1 cellular context compared by ENCODE assay signal in the genomic region with DNA sequence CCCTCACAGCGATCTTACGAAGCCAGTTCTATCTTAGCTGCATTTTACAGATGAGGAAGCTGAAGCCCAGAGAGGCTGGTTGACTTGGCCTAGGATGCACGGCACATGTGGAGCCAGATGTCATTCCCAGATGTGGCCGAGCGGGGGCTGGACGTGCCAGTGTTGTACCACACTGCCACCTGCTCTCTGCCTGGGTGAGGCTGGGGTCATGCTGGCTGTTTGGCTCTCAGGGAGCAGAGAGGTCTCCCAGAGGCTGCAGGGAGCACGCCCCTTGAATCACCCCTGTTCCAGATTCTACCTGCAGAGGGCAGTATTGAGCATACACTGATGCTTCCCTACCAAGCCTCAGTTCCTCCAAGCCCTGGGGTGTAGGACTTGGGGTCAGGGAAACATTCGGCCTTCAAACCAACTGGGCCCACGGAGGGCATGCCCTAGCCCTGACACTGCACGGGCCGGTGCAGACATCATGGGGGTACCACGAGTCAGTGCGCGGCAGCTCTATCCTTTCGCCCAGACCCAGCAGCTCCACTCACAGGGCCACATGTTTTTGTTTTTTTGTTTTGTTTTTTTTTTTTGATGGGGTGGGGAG.
TF ChIP-seq lines count a peak whose summit lies in the region.

No MANE protein-coding gene starts in this region.

TF ChIP-seq in GM23338, 12 proteins besides CTCF, POLR2A, EP300 and RAD21 (continued from another document):
- TF ChIP-seq, protein P1, sequence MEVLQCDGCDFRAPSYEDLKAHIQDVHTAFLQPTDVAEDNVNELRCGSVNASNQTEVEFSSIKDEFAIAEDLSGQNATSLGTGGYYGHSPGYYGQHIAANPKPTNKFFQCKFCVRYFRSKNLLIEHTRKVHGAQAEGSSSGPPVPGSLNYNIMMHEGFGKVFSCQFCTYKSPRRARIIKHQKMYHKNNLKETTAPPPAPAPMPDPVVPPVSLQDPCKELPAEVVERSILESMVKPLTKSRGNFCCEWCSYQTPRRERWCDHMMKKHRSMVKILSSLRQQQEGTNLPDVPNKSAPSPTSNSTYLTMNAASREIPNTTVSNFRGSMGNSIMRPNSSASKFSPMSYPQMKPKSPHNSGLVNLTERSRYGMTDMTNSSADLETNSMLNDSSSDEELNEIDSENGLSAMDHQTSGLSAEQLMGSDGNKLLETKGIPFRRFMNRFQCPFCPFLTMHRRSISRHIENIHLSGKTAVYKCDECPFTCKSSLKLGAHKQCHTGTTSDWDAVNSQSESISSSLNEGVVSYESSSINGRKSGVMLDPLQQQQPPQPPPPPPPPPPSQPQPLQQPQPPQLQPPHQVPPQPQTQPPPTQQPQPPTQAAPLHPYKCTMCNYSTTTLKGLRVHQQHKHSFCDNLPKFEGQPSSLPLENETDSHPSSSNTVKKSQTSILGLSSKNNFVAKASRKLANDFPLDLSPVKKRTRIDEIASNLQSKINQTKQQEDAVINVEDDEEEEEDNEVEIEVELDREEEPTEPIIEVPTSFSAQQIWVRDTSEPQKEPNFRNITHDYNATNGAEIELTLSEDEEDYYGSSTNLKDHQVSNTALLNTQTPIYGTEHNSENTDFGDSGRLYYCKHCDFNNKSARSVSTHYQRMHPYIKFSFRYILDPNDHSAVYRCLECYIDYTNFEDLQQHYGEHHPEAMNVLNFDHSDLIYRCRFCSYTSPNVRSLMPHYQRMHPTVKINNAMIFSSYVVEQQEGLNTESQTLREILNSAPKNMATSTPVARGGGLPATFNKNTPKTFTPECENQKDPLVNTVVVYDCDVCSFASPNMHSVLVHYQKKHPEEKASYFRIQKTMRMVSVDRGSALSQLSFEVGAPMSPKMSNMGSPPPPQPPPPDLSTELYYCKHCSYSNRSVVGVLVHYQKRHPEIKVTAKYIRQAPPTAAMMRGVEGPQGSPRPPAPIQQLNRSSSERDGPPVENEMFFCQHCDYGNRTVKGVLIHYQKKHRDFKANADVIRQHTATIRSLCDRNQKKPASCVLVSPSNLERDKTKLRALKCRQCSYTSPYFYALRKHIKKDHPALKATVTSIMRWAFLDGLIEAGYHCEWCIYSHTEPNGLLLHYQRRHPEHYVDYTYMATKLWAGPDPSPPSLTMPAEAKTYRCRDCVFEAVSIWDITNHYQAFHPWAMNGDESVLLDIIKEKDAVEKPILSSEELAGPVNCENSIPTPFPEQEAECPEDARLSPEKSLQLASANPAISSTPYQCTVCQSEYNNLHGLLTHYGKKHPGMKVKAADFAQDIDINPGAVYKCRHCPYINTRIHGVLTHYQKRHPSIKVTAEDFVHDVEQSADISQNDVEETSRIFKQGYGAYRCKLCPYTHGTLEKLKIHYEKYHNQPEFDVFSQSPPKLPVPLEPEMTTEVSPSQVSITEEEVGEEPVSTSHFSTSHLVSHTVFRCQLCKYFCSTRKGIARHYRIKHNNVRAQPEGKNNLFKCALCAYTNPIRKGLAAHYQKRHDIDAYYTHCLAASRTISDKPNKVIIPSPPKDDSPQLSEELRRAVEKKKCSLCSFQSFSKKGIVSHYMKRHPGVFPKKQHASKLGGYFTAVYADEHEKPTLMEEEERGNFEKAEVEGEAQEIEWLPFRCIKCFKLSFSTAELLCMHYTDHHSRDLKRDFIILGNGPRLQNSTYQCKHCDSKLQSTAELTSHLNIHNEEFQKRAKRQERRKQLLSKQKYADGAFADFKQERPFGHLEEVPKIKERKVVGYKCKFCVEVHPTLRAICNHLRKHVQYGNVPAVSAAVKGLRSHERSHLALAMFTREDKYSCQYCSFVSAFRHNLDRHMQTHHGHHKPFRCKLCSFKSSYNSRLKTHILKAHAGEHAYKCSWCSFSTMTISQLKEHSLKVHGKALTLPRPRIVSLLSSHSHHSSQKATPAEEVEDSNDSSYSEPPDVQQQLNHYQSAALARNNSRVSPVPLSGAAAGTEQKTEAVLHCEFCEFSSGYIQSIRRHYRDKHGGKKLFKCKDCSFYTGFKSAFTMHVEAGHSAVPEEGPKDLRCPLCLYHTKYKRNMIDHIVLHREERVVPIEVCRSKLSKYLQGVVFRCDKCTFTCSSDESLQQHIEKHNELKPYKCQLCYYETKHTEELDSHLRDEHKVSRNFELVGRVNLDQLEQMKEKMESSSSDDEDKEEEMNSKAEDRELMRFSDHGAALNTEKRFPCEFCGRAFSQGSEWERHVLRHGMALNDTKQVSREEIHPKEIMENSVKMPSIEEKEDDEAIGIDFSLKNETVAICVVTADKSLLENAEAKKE (CRISPR knock-in tag; IDR thresholded peaks at IDR 0.05): no peak
- TF ChIP-seq ZNF331 (CRISPR knock-in tag; IDR thresholded peaks at IDR 0.05; ENCODE audit: low read depth): no peak
- TF ChIP-seq ZNF114 (CRISPR knock-in tag; IDR thresholded peaks at IDR 0.05): no peak
- TF ChIP-seq STAT1 (IDR thresholded peaks at IDR 0.05; ENCODE audit: unreplicated experiment): no peak
- no peak for TF ChIP-seq JUNB (IDR thresholded peaks at IDR 0.05; ENCODE audit: unreplicated experiment)
- no peak for TF ChIP-seq EZH2phosphoT487 (IDR thresholded peaks at IDR 0.05; ENCODE audit: unreplicated experiment)
- TF ChIP-seq, protein P2, sequence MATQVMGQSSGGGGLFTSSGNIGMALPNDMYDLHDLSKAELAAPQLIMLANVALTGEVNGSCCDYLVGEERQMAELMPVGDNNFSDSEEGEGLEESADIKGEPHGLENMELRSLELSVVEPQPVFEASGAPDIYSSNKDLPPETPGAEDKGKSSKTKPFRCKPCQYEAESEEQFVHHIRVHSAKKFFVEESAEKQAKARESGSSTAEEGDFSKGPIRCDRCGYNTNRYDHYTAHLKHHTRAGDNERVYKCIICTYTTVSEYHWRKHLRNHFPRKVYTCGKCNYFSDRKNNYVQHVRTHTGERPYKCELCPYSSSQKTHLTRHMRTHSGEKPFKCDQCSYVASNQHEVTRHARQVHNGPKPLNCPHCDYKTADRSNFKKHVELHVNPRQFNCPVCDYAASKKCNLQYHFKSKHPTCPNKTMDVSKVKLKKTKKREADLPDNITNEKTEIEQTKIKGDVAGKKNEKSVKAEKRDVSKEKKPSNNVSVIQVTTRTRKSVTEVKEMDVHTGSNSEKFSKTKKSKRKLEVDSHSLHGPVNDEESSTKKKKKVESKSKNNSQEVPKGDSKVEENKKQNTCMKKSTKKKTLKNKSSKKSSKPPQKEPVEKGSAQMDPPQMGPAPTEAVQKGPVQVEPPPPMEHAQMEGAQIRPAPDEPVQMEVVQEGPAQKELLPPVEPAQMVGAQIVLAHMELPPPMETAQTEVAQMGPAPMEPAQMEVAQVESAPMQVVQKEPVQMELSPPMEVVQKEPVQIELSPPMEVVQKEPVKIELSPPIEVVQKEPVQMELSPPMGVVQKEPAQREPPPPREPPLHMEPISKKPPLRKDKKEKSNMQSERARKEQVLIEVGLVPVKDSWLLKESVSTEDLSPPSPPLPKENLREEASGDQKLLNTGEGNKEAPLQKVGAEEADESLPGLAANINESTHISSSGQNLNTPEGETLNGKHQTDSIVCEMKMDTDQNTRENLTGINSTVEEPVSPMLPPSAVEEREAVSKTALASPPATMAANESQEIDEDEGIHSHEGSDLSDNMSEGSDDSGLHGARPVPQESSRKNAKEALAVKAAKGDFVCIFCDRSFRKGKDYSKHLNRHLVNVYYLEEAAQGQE (IDR thresholded peaks at IDR 0.05; ENCODE audit: unreplicated experiment): no peak
- TF ChIP-seq CREB1 (CRISPR knock-in tag; IDR thresholded peaks at IDR 0.05; ENCODE audit: low read depth): no peak
- TF ChIP-seq POLR2AphosphoS5 (IDR thresholded peaks at IDR 0.05; ENCODE audit: low read depth): no peak
